Comparison of ENCODE assay signal across 24 cellular contexts in genomic region chr22:20292673-20293232, GRCh38. TPM values are rescaled to one million over a fixed set of nuclear protein-coding genes. Genes with fewer than 3 reads are reported as not detected.
DNase-seq lines count a peak whose midpoint lies in the region; ATAC-seq and TF ChIP-seq lines count a peak whose summit lies in the region.
"Had no signal": no experiment of that assay in that cellular context is flagged by ENCODE, and none has a peak within 500 bp of the region (broad histone marks: within the 10 kb centered on the region; RNA-seq: fewer than 3 reads in every experiment).

No MANE protein-coding gene starts in this region.

- no peak overlapping the region for H4K8ac ChIP-seq in neuronal stem cell (ENCODE audit: low read depth, low read length)

- H3K9ac ChIP-seq in BLaER1 treated with 17β-estradiol and CSF1 and Interleukin-3, amounts not matched to agents 10 nM and 100 nM = 0 out of 22 replicates have a peak overlapping the region, but pooled peaks of 2 of the 11 experiments have one; percentile 6 to 18
- H3K9ac ChIP-seq in neuronal stem cell (ENCODE audit: low read depth, low read length, poor library complexity) = no peak overlapping the region
- H3K9ac ChIP-seq: GM23248 had no signal

- no peaks in the 10 kb centered on the region for H3K9me3 ChIP-seq in BLaER1 treated with 17β-estradiol and CSF1 and Interleukin-3, amounts not matched to agents 10 nM and 100 nM (replicated peaks in 1 of 11)
- no peaks in the 10 kb centered on the region for H3K9me3 ChIP-seq in neuronal stem cell (replicated peaks in 1 of 2; ENCODE audit: control insufficient read depth in 2 of 2, insufficient read depth in 1 of 2, low read depth in 1 of 2, low read length in 2 of 2)
- no peaks in the 10 kb centered on the region for H3K9me3 ChIP-seq in thyroid gland
- H3K9me3 ChIP-seq in right atrium auricular region = no peaks in the 10 kb centered on the region
- no peaks in the 10 kb centered on the region for H3K9me3 ChIP-seq in gastrocnemius medialis
- H3K9me3 ChIP-seq: A549, BE2C had no signal

- H3K27me3 ChIP-seq in BLaER1 treated with 17β-estradiol and CSF1 and Interleukin-3, amounts not matched to agents 10 nM and 100 nM = no peaks in the 10 kb centered on the region
- H3K27me3 ChIP-seq in neuronal stem cell (ENCODE audit: control insufficient read depth in 3 of 3, insufficient read depth in 3 of 3, low read depth in 1 of 3, low read length in 3 of 3) = peaks cover 0 to 60% (median 14%) of the 10 kb centered on the region in 3 experiments
- H3K27me3 ChIP-seq in thyroid gland = no peaks in the 10 kb centered on the region
- H3K27me3 ChIP-seq in right atrium auricular region = no peaks in the 10 kb centered on the region
- no peaks in the 10 kb centered on the region for H3K27me3 ChIP-seq in gastrocnemius medialis
- H3K27me3 ChIP-seq: BE2C had no signal

- no peak overlapping the region for H2BK120ac ChIP-seq in neuronal stem cell (ENCODE audit: low read depth, low read length)

- no peak overlapping the region for H2BK5ac ChIP-seq in neuronal stem cell (ENCODE audit: low read length)

- peak; percentile 6 for DNase-seq in kidney tubule cell (ENCODE audit: low spot score)
- no peak for DNase-seq in neuronal stem cell (ENCODE audit: low spot score)
- peak; percentile 82 to 84 for DNase-seq in thyroid gland
- DNase-seq in right atrium auricular region (ENCODE audit: low spot score) = no peak
- DNase-seq in gastrocnemius medialis = no peak
- no peak for DNase-seq in activated gamma-delta T cell treated with Interleukin-2 at 50 U/mL for 16 hours
- DNase-seq in NCI-H2227 treated with DMSO at 0.1 percent for 48 hours (lab: John Stamatoyannopoulos, UW) = no peak
- DNase-seq: 8988T; ACHN; AML-193; BE2C; CD4-positive, CD25-positive, alpha-beta regulatory T cell; CD8-positive, alpha-beta T cell; DMS 273 treated with DMSO at 0.1 percent for 48 hours; DMS79; EL; GDM1; GM23248; H7; HCEC 1CT had no signal

- no peak overlapping the region for H2AFZ ChIP-seq in neuronal stem cell (ENCODE audit: low read length)
- H2AFZ ChIP-seq: GM23248 had no signal

- H4K20me1 ChIP-seq in BLaER1 treated with 17β-estradiol and CSF1 and Interleukin-3, amounts not matched to agents 10 nM and 100 nM = no peaks in the 10 kb centered on the region; a peak in 1 of 22 replicates

- ATAC-seq in gastrocnemius medialis = no peak
- ATAC-seq: A549; CD8-positive, alpha-beta T cell; GM12878 had no signal

- no CpG with 5 or more reads among the region's 13 CpGs for WGBS in neuronal stem cell (ENCODE audit: extremely low coverage in 2 of 2, insufficient read length in 2 of 2, insufficient replicate concordance in 1 of 2), 2 donors
- 26 to 34% methylated on average over 10 to 11 of the region's 13 CpGs for WGBS in thyroid gland, 2 donors

- peak overlapping the region in 8 of 11 experiments; percentile 1 to 41 (median 24); a peak in 10 of 22 replicates for H3K4me2 ChIP-seq in BLaER1 treated with 17β-estradiol and CSF1 and Interleukin-3, amounts not matched to agents 10 nM and 100 nM
- H3K4me2 ChIP-seq in neuronal stem cell (ENCODE audit: insufficient read depth, low read length, poor library complexity, severe bottlenecking) = no peak overlapping the region
- H3K4me2 ChIP-seq: A549 had no signal

- H3K18ac ChIP-seq in neuronal stem cell (ENCODE audit: low read length) = no peak overlapping the region

- H3K23ac ChIP-seq in neuronal stem cell (ENCODE audit: low read depth, low read length, poor library complexity) = peak overlapping the region; percentile 85

- TF ChIP-seq POLR2A in thyroid gland (IDR thresholded peaks at IDR 0.05) (peak in 1 of 2 donors; percentile 63), gastrocnemius medialis (IDR thresholded peaks at IDR 0.05) (no peak)

- no peak overlapping the region for H2BK15ac ChIP-seq in neuronal stem cell (ENCODE audit: low read length)

- TF ChIP-seq CTCF in thyroid gland (IDR thresholded peaks at IDR 0.05) (no peak), right atrium auricular region (IDR thresholded peaks at IDR 0.05) (no peak), gastrocnemius medialis (IDR thresholded peaks at IDR 0.05 in 4 of 5, conservative IDR thresholded peaks at IDR 0.05 in 1 of 5) (no peak)

- intact Hi-C loops in thyroid gland (cut with DNase I) (no loop called here), gastrocnemius medialis (cut with DNase I; ENCODE audit: low total_unique reads) (no loop called here)

- no peaks in the 10 kb centered on the region for H3K79me1 ChIP-seq in neuronal stem cell (ENCODE audit: low read depth, low read length)

- no peak overlapping the region for H4K91ac ChIP-seq in neuronal stem cell (ENCODE audit: low read depth, low read length, poor library complexity)

- no peak overlapping the region for H2AK5ac ChIP-seq in neuronal stem cell (ENCODE audit: low read depth, low read length)

- in situ Hi-C loops in gastrocnemius medialis (cut with MboI; ENCODE audit: low sequenced_read_pairs in 4 of 4) = loop anchor here (10.0 kb wide), 1 partner anchor 138 kb away; the partner anchor contains the start of gene CCDC188 (in 4 of the 4)

- H3K36me3 ChIP-seq in BLaER1 treated with 17β-estradiol and CSF1 and Interleukin-3, amounts not matched to agents 10 nM and 100 nM = no peaks in the 10 kb centered on the region
- H3K36me3 ChIP-seq in neuronal stem cell (replicated peaks in 1 of 2; ENCODE audit: control insufficient read depth in 2 of 2, insufficient read depth in 2 of 2, low read length in 2 of 2) (no peaks in the 10 kb centered on the region), thyroid gland (no peaks in the 10 kb centered on the region), right atrium auricular region (no peaks in the 10 kb centered on the region), gastrocnemius medialis (no peaks in the 10 kb centered on the region)
- H3K36me3 ChIP-seq: BE2C had no signal

- H3K4ac ChIP-seq in neuronal stem cell (ENCODE audit: low read length) = no peak overlapping the region

- H3K4me1 ChIP-seq in BLaER1 treated with 17β-estradiol and CSF1 and Interleukin-3, amounts not matched to agents 10 nM and 100 nM = peaks cover 0 to 43% (median 11%) of the 10 kb centered on the region in 10 experiments; a peak in 12 of 20 replicates
- peaks cover 0 to 2% of the 10 kb centered on the region in 2 donors for H3K4me1 ChIP-seq in neuronal stem cell (ENCODE audit: control insufficient read depth in 2 of 2, insufficient read depth in 1 of 2, low read depth in 1 of 2, low read length in 2 of 2)
- peaks cover 13 to 18% of the 10 kb centered on the region in 2 donors for H3K4me1 ChIP-seq in thyroid gland
- no peaks in the 10 kb centered on the region for H3K4me1 ChIP-seq in right atrium auricular region
- H3K4me1 ChIP-seq in gastrocnemius medialis = no peaks in the 10 kb centered on the region
- H3K4me1 ChIP-seq: A549, BE2C had no signal

- H3K4me3 ChIP-seq in BLaER1 treated with 17β-estradiol and CSF1 and Interleukin-3, amounts not matched to agents 10 nM and 100 nM = no peak overlapping the region
- no peak overlapping the region for H3K4me3 ChIP-seq in neuronal stem cell (ENCODE audit: low read length in 2 of 2)
- H3K4me3 ChIP-seq in thyroid gland (replicated peaks in 1 of 3) = no peak overlapping the region
- no peak overlapping the region for H3K4me3 ChIP-seq in right atrium auricular region
- no peak overlapping the region for H3K4me3 ChIP-seq in gastrocnemius medialis
- H3K4me3 ChIP-seq: A549, GM12878, GM23248 had no signal

- no peak overlapping the region for H2BK12ac ChIP-seq in neuronal stem cell (ENCODE audit: low read length)

- no peak overlapping the region for H3K14ac ChIP-seq in neuronal stem cell (ENCODE audit: low read length)

- no peak overlapping the region for H3K27ac ChIP-seq in BLaER1 treated with 17β-estradiol and CSF1 and Interleukin-3, amounts not matched to agents 10 nM and 100 nM
- H3K27ac ChIP-seq in neuronal stem cell (replicated peaks; ENCODE audit: low read length) (no peak overlapping the region), thyroid gland (peak overlapping the region; percentile 78 to 88 (median 79)), right atrium auricular region (no peak overlapping the region), gastrocnemius medialis (no peak overlapping the region)
- H3K27ac ChIP-seq: A549, C4-2B, GM23248 had no signal

RNA-seq across cellular contexts. Expression of gene RTN4R, which starts 24.6 kb away (rescaled TPM):
- 23.2 TPM for polyA plus RNA-seq in neuronal stem cell (2013, experiment 1 of 2)
- polyA plus RNA-seq in neuronal stem cell (2013, experiment 2 of 2) = 22.9 TPM
- total RNA-seq in thyroid gland (1 to 10 TPM; 4.0 to 8.6 (median 5.9) TPM), right atrium auricular region (1 to 10 TPM; 1.0 to 2.0 TPM), gastrocnemius medialis (under 1 TPM in 2 of 4 donors, not detected in 2; 0.29 to 0.75 TPM)
- total RNA-seq: GM23248 had no signal

RNA-seq across cellular contexts. Expression of gene DGCR6L, which starts 27.1 kb away (rescaled TPM):
- 26.0 TPM for polyA plus RNA-seq in neuronal stem cell (2013, experiment 1 of 2)
- polyA plus RNA-seq in neuronal stem cell (2013, experiment 2 of 2) = 25.8 TPM
- total RNA-seq in thyroid gland = 100 to 1,000 TPM in 2 of 4 donors, 10 to 100 TPM in 2; 62.5 to 123 (median 90.8) TPM
- total RNA-seq in right atrium auricular region = 10 to 100 TPM; 60.4 to 64.3 TPM
- total RNA-seq in gastrocnemius medialis = 100 to 1,000 TPM in 1 of 4 donors, 10 to 100 TPM in 3; 43.5 to 105 (median 67.5) TPM

Comparison
In these comparisons a context has a peak if more than half of its experiments do, and no peak if none do; other contexts are left out.
1. H3K27ac ChIP-seq: peak in thyroid gland (3 of 3); none in BLaER1 treated with 17β-estradiol and CSF1 and Interleukin-3, amounts not matched to agents 10 nM and 100 nM (0 of 11), neuronal stem cell (single experiment), right atrium auricular region (0 of 2) and gastrocnemius medialis (0 of 4).
2. DNase-seq: peak in kidney tubule cell (single experiment) and thyroid gland (2 of 2); none in neuronal stem cell (single experiment), right atrium auricular region (single experiment), gastrocnemius medialis (0 of 2), activated gamma-delta T cell treated with Interleukin-2 at 50 U/mL for 16 hours (single experiment) and NCI-H2227 treated with DMSO at 0.1 percent for 48 hours (single experiment).